ENCODE assay signal across 28 cellular contexts in the genomic region with DNA sequence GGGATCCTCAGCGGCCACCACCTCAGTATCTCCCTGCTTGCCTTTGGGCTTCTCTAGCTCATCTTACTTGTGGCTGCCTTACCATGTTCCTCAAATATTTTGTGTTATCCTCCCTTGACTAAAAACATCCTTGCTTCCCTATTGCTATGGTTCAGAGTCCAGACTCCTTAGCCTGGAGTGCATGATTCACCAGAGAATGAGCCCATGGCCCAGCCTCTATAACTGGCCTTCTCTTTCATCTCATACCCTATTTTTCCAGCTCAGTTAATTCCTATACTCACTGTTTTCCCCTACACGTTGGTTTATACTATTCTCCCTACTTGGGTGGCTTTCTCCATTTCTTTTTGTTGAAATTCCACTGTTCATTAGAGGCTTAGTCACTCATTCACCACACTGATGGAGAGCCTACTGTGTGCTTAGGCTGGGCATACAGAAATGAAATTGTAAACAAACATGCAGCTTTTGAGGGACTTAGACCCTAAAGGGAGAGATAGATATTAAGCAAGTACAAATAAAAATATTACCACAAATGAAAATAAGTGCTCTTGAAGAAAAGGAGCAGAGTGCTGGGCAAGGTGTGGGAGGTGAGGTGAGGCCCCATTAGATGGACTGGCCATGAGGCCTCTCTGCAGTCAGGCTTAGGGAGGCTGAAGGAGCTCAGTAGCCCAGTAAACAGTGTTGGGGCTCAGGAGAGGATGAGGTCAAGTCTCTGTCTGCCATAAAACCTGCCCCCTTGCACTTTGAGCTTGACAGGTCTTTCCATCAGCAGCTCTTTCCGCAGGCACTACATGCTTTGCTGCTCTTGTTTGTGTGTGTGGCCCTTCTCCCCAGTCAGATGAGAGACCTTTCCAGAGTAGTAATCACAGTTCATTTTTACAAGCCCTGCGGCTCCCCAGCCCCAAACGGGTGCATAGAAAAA.
DNase-seq lines count a peak whose midpoint lies in the region; ATAC-seq, FAIRE-seq and TF ChIP-seq lines count a peak whose summit lies in the region.
"Had no signal": no experiment of that assay in that cellular context is flagged by ENCODE, and none has a peak within 500 bp of the region (broad histone marks: within the 10 kb centered on the region; RNA-seq: fewer than 3 reads in every experiment).

No MANE protein-coding gene starts in this region.

- H3K36me3 ChIP-seq in H1 (ENCODE audit: control insufficient read depth in 2 of 4, insufficient read depth in 4 of 4, low read length in 3 of 4) (no peaks in the 10 kb centered on the region), mucosa of rectum (ENCODE audit: control insufficient read depth in 2 of 2, insufficient read depth in 2 of 2, low read length in 2 of 2) (peaks cover 0 to 13% of the 10 kb centered on the region in 2 donors), thyroid gland (no peaks in the 10 kb centered on the region)
- H3K36me3 ChIP-seq: prostate gland had no signal

- H4K20me1 ChIP-seq in H1 (replicated peaks in 1 of 2; ENCODE audit: control insufficient read depth in 1 of 2, insufficient read depth in 2 of 2, low read length in 2 of 2): no peaks in the 10 kb centered on the region
- H4K20me1 ChIP-seq: BLaER1 had no signal

- H3K79me2 ChIP-seq in H1 (ENCODE audit: control insufficient read depth in 1 of 2, insufficient read depth in 2 of 2, low read length in 2 of 2): no peaks in the 10 kb centered on the region

- H4K5ac ChIP-seq in H1 (ENCODE audit: insufficient read length, low read depth, low read length): no peak overlapping the region

- no peak overlapping the region; the same call in 1 of the 2 replicates for H2AK5ac ChIP-seq in H1 (ENCODE audit: low read depth, low read length)

- TF ChIP-seq POLR2A in NB4 (IDR thresholded peaks at IDR 0.05; ENCODE audit: extremely low read depth, insufficient read length) (no peak), H1 (IDR thresholded peaks at IDR 0.05; ENCODE audit: control extremely low read depth in 1 of 2, low read depth in 2 of 2, low read length in 2 of 2) (no peak), thyroid gland (IDR thresholded peaks at IDR 0.05) (no peak)

- H2AFZ ChIP-seq in H1 (ENCODE audit: low read length): no peak overlapping the region

- peak overlapping the region; percentile 63 for H2BK15ac ChIP-seq in H1 (ENCODE audit: low read length)

- H3K9me3 ChIP-seq in H1 (ENCODE audit: insufficient read depth in 2 of 2, low read depth in 1 of 2, low read length in 1 of 2) (no peaks in the 10 kb centered on the region), mucosa of rectum (ENCODE audit: control insufficient read depth in 2 of 2, low read length in 2 of 2) (no peaks in the 10 kb centered on the region), thyroid gland (no peaks in the 10 kb centered on the region)
- H3K9me3 ChIP-seq: BLaER1, heart right ventricle, prostate gland, upper lobe of left lung had no signal

- H3K14ac ChIP-seq in H1 (ENCODE audit: insufficient read length): no peak overlapping the region

- no peak overlapping the region for H3K56ac ChIP-seq in H1 (replicated peaks; ENCODE audit: insufficient read length, low read depth, low read length)

- TF ChIP-seq CTCF in NB4 (IDR thresholded peaks at IDR 0.05; ENCODE audit: low read depth, low read length): no peak
- TF ChIP-seq CTCF in H1 (IDR thresholded peaks at IDR 0.05; ENCODE audit: control extremely low read depth in 1 of 3, insufficient read depth in 1 of 3, low read depth in 1 of 3, low read length in 3 of 3): no peak
- TF ChIP-seq CTCF in thyroid gland (IDR thresholded peaks at IDR 0.05): no peak

- no peak overlapping the region for H2BK120ac ChIP-seq in H1 (replicated peaks; ENCODE audit: low read depth, low read length)

- no peak overlapping the region for H3K4me2 ChIP-seq in H1 (ENCODE audit: insufficient read depth in 1 of 2, low read depth in 2 of 2, low read length in 2 of 2)

- no peaks in the 10 kb centered on the region for H3K79me1 ChIP-seq in H1 (ENCODE audit: low read depth, low read length)

- CTCF ChIA-PET in H1 (lab: Charles Lee; ENCODE audit: partially characterized antibody): interaction anchor here (1.4 to 2.4 kb wide), 5 partner anchors 17 to 210 kb away, joined by 3 to 7 read pairs (median 4); no protein-coding TSS in a partner anchor

- H4K91ac ChIP-seq in H1 (replicated peaks; ENCODE audit: insufficient read length, low read length): no peak overlapping the region

- TF ChIP-seq EP300 in H1 (IDR thresholded peaks at IDR 0.05; ENCODE audit: borderline replicate concordance in 1 of 2, low read depth in 2 of 2, low read length in 2 of 2): no peak

- H2BK5ac ChIP-seq in H1 (ENCODE audit: low read depth, low read length): no peak overlapping the region

- no peak overlapping the region for H3K23ac ChIP-seq in H1 (ENCODE audit: insufficient read length)

- no peak for FAIRE-seq in H1 (lab: Jason Lieb, UNC)

- 85% methylated on average over 5 of the region's 5 CpGs; no CpG with 5 or more reads in 1 of the 2 experiments for WGBS in H1 (ENCODE audit: extremely low coverage in 1 of 2, insufficient coverage in 1 of 2, insufficient read length in 1 of 2, insufficient replicate concordance in 2 of 2, low coverage in 1 of 2, low lambda C conversion rate in 2 of 2, missing lambda C conversion rate in 1 of 2), 2 experiments
- 59 to 63% methylated on average over 5 of the region's 5 CpGs for WGBS in thyroid gland, 2 donors

- peak; percentile 42 for DNase-seq in NB4 (ENCODE audit: low read depth)
- no peak for DNase-seq in H1 (ENCODE audit: low read depth in 1 of 2, low spot score in 2 of 2)
- peak; percentile 41 to 43 for DNase-seq in thyroid gland
- DNase-seq in head of caudate nucleus: no peak
- no peak for DNase-seq in GF-D8 (lab: John Stamatoyannopoulos, UW)
- DNase-seq: activated B cell treated with CpG ODN at 0.5 μM for 24 hours; activated CD4-positive, alpha-beta T cell treated with anti-CD3 and anti-CD28 coated beads, Interleukin-2, amount 50 U/mL, for 4 hours; activated naive CD4-positive, alpha-beta T cell treated with anti-CD3 and anti-CD28 coated beads, Interleukin-2, amount 10 ng/mL, durations not matched to agents 7 days and 5 days; activated T-cell treated with anti-CD3 and anti-CD28 coated beads, Interleukin-2, amount 50 U/mL, for 72 hours; DMS79; effector CD4-positive, alpha-beta T cell; heart right ventricle; HFFc6; Karpas-422; kidney glomerular epithelial cell; MV-4-11; NCI-H1694; NCI-H2171; NCI-H510A treated with DMSO at 0.1 percent for 48 hours; SIG-M5; stimulated activated naive CD8-positive, alpha-beta T cell treated with anti-CD3 and anti-CD28 coated beads, Interleukin-15, Interleukin-2, amounts not matched to agents 100 U/mL and 50 U/mL, for 24 hours; T1000; upper lobe of left lung had no signal

- peak overlapping the region; percentile 64 for H3K18ac ChIP-seq in H1 (ENCODE audit: extremely low read depth, low read length)

- H3K27ac ChIP-seq in H1 (ENCODE audit: low read depth, low read length) (no peak overlapping the region), mucosa of rectum (ENCODE audit: low read depth in 2 of 2, low read length in 2 of 2) (peak overlapping the region; percentile 18 to 54), thyroid gland (peak overlapping the region; percentile 40 to 59 (median 46))
- H3K27ac ChIP-seq: BLaER1, prostate gland had no signal

- H2BK12ac ChIP-seq in H1 (ENCODE audit: low read depth, low read length): no peak overlapping the region; the same call in 1 of the 2 replicates

- H3K4me3 ChIP-seq in NB4 (ENCODE audit: low read depth, low read length): no peak overlapping the region
- H3K4me3 ChIP-seq in H1 (ENCODE audit: extremely low read depth in 1 of 4, insufficient read depth in 2 of 4, low read depth in 3 of 4, low read length in 4 of 4): no peak overlapping the region
- no peak overlapping the region for H3K4me3 ChIP-seq in mucosa of rectum (ENCODE audit: low read length in 2 of 2)
- H3K4me3 ChIP-seq in thyroid gland (replicated peaks in 1 of 3): no peak overlapping the region
- H3K4me3 ChIP-seq: BLaER1, heart right ventricle, prostate gland, upper lobe of left lung had no signal

- H3K4me1 ChIP-seq in H1 (replicated peaks in 1 of 4; ENCODE audit: control insufficient read depth in 3 of 4, insufficient read depth in 4 of 4, low read length in 3 of 4): peaks cover 10 to 34% (median 20%) of the 10 kb centered on the region in 4 experiments
- peaks cover 15 to 44% of the 10 kb centered on the region in 2 donors for H3K4me1 ChIP-seq in mucosa of rectum (ENCODE audit: control insufficient read depth in 2 of 2, insufficient read depth in 2 of 2, low read length in 2 of 2)
- peaks cover 30 to 51% of the 10 kb centered on the region in 2 donors for H3K4me1 ChIP-seq in thyroid gland

- H2BK20ac ChIP-seq in H1 (ENCODE audit: low read length): no peak overlapping the region

- POLR2A ChIA-PET in H1 (lab: Charles Lee; ENCODE audit: partially characterized antibody): no interaction called here

- no peak for ATAC-seq in HG03565 (IDR thresholded peaks at IDR 0.05; ENCODE audit: unreplicated experiment)
- ATAC-seq: activated T-cell treated with anti-CD3 and anti-CD28 coated beads, Interleukin-2, amount 50 U/mL, for 72 hours; heart right ventricle; Panc1; stimulated activated naive CD8-positive, alpha-beta T cell treated with anti-CD3 and anti-CD28 coated beads, Interleukin-15, Interleukin-2, amounts not matched to agents 100 U/mL and 50 U/mL, for 24 hours had no signal

- no peaks in the 10 kb centered on the region for H3K23me2 ChIP-seq in H1 (ENCODE audit: low read depth, low read length)

- H3K9ac ChIP-seq in H1 (replicated peaks in 1 of 4; ENCODE audit: extremely low read depth in 1 of 4, low read depth in 3 of 4, low read length in 3 of 4) (peak overlapping the region in 1 of 4 experiments; percentile 37; a peak in 1 of 7 replicates), mucosa of rectum (ENCODE audit: low read depth in 1 of 2, low read length in 2 of 2) (no peak overlapping the region)
- H3K9ac ChIP-seq: BLaER1 had no signal

- no peak overlapping the region for H4K8ac ChIP-seq in H1 (ENCODE audit: extremely low read depth, insufficient read depth, low read length)

- H3K27me3 ChIP-seq in H1 (replicated peaks in 1 of 4; ENCODE audit: control insufficient read depth in 3 of 4, extremely low read depth in 1 of 4, insufficient read depth in 3 of 4, low read length in 3 of 4) (no peaks in the 10 kb centered on the region), mucosa of rectum (ENCODE audit: control insufficient read depth in 2 of 2, insufficient read depth in 2 of 2, low read length in 2 of 2) (no peaks in the 10 kb centered on the region), thyroid gland (no peaks in the 10 kb centered on the region)
- H3K27me3 ChIP-seq: BLaER1, heart right ventricle, upper lobe of left lung had no signal

- no peak overlapping the region for H3K4ac ChIP-seq in H1 (replicated peaks; ENCODE audit: insufficient read length, low read depth, low read length)

- no peak for TF ChIP-seq RAD21 in H1 (IDR thresholded peaks at IDR 0.05 in 1 of 2, conservative IDR thresholded peaks at IDR 0.05 in 1 of 2; ENCODE audit: low read depth in 2 of 2, low read length in 2 of 2)

- intact Hi-C loops in thyroid gland (cut with DNase I) (no loop called here), head of caudate nucleus (cut with DNase I) (no loop called here)

TF ChIP-seq in H1, 55 proteins besides CTCF, POLR2A, EP300 and RAD21 (continues in another document):
- no peak for TF ChIP-seq SIN3A (conservative IDR thresholded peaks at IDR 0.05 in 1 of 2, IDR thresholded peaks at IDR 0.05 in 1 of 2; ENCODE audit: low read depth in 1 of 2, low read length in 2 of 2)

Comparison
In these comparisons a context has a peak if more than half of its experiments do, and no peak if none do; other contexts are left out.
1. DNase-seq: peak in NB4 (single experiment) and thyroid gland (2 of 2); none in H1 (0 of 2), head of caudate nucleus (0 of 42) and GF-D8 (single experiment).